15 cellular contexts compared by ENCODE assay signal in genomic region chr1:244336232-244336899, GRCh38.
"Had no signal": no experiment of that assay in that cellular context is flagged by ENCODE, and none has a peak within 500 bp of the region (broad histone marks: within the 10 kb centered on the region; RNA-seq: fewer than 3 reads in every experiment).

No MANE protein-coding gene starts in this region.

- H3K4me3 ChIP-seq: spleen, tibial nerve had no signal

- H3K36me3 Mint-ChIP-seq: stimulated activated memory B cell treated with anti-CD40 and anti-IgM and Interleukin-4, amounts not matched to agents 10 μg/mL and 1 μg/mL and 100 μg/mL, for 72 hours had no signal

- H3K27ac Mint-ChIP-seq: dendritic cell treated with granulocyte-macrophage colony-stimulating factor and Interleukin-4, amounts not matched to agents 40 ng/mL and 50 ng/mL, for 4 days; naive B cell; nephron; stimulated activated memory B cell treated with anti-CD40 and anti-IgM and Interleukin-4, amounts not matched to agents 10 μg/mL and 1 μg/mL and 100 μg/mL, for 72 hours; stimulated activated naive CD8-positive, alpha-beta T cell treated with anti-CD3 and anti-CD28 coated beads, Interleukin-15, Interleukin-2, amounts not matched to agents 100 ng/mL and 50 ng/mL, for 24 hours had no signal

- H3K9me3 ChIP-seq: spleen, tibial nerve had no signal

- H3K36me3 ChIP-seq: spleen, tibial nerve had no signal

- H3K4me3 Mint-ChIP-seq: dendritic cell treated with granulocyte-macrophage colony-stimulating factor and Interleukin-4, amounts not matched to agents 40 ng/mL and 50 ng/mL, for 4 days; nephron; stimulated activated memory B cell treated with anti-CD40 and anti-IgM and Interleukin-4, amounts not matched to agents 10 μg/mL and 1 μg/mL and 100 μg/mL, for 72 hours; stimulated activated naive CD8-positive, alpha-beta T cell treated with anti-CD3 and anti-CD28 coated beads, Interleukin-15, Interleukin-2, amounts not matched to agents 100 ng/mL and 50 ng/mL, for 24 hours had no signal

- H3K4me1 Mint-ChIP-seq: nephron had no signal

- H3K9me3 Mint-ChIP-seq: stimulated activated memory B cell treated with anti-CD40 and anti-IgM and Interleukin-4, amounts not matched to agents 10 μg/mL and 1 μg/mL and 100 μg/mL, for 72 hours; stimulated activated naive CD8-positive, alpha-beta T cell treated with anti-CD3 and anti-CD28 coated beads, Interleukin-15, Interleukin-2, amounts not matched to agents 100 ng/mL and 50 ng/mL, for 24 hours had no signal

- DNase-seq: hippocampal formation; kidney glomerular epithelial cell; mesenchymal stem cell; midbrain; naive B cell; spleen; stimulated activated CD4-positive, alpha-beta T cell treated with anti-CD3 and anti-CD28 coated beads, Interleukin-15, amount 100 ng/mL, for 24 hours; stimulated activated CD4-positive, alpha-beta T cell treated with anti-CD3 and anti-CD28 coated beads, Interleukin-1b, Interleukin-23, amount 100 ng/mL, for 48 hours; stimulated activated CD4-positive, alpha-beta T cell treated with anti-CD3 and anti-CD28 coated beads, Interleukin-4, amount 100 ng/mL, for 24 hours had no signal

- H3K27ac ChIP-seq: spleen, tibial nerve had no signal

- H3K27me3 Mint-ChIP-seq: dendritic cell treated with granulocyte-macrophage colony-stimulating factor and Interleukin-4, amounts not matched to agents 40 ng/mL and 50 ng/mL, for 4 days had no signal

- H3K4me1 ChIP-seq: tibial nerve had no signal

- H3K27me3 ChIP-seq: spleen, tibial nerve had no signal

- ATAC-seq: sciatic nerve; stimulated activated memory B cell treated with anti-CD40 and anti-IgM and Interleukin-4, amounts not matched to agents 10 μg/mL and 1 μg/mL and 100 μg/mL, for 72 hours had no signal
